ENCODE assay signal across 7 cellular contexts in the genomic region with DNA sequence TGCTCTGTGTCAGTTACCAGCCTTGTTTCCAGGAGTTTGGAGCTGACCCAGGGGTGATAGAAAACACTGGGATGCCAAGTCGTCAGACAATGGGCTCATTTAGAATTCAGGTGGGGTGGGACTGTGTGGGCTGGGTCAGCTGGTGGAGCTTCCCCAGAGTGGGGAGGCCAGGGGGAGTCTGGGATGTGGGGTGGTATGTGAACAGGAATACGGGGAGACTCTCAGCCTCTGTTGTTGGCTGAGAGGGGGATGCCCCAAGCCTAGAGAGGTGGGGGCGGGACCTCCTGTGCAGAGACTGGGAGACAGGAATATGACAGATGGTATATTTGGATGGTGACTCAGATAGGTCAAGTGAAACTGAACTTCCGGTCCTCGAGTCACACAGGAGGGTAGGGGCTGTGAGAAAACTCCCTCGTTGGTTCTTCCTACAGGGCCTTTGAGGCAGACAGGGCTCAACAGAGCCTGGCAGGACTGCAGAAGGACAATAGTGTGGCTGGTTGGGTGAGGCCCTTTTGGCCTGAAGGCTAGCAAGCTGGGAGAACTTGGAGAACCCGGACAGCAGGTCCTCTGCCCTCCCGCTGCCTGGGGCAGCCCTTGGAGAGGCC. TPM values are rescaled to one million over a fixed set of nuclear protein-coding genes. Genes with fewer than 3 reads are reported as not detected.
DNase-seq lines count a peak whose midpoint lies in the region; ATAC-seq, FAIRE-seq and TF ChIP-seq lines count a peak whose summit lies in the region.

No MANE protein-coding gene starts in this region.

- no peaks in the 10 kb centered on the region for H3K4me1 ChIP-seq in prostate gland (replicated peaks)

- TF ChIP-seq CTCF in bronchial epithelial cell (IDR thresholded peaks at IDR 0.05; ENCODE audit: insufficient read depth, low read length, severe bottlenecking) (no peak), prostate gland (IDR thresholded peaks at IDR 0.05) (no peak)

- no peak for FAIRE-seq in bronchial epithelial cell (lab: Jason Lieb, UNC)

- no peak for TF ChIP-seq POLR2A in prostate gland (IDR thresholded peaks at IDR 0.05)

- intact Hi-C loops in prostate gland (cut with DNase I): no loop called here

- WGBS in prostate gland: 50% methylated on average over 8 of the region's 8 CpGs

- DNase-seq in NCI-H69 (lab: John Stamatoyannopoulos, UW): peak; percentile 8
- DNase-seq in bronchial epithelial cell (ENCODE audit: low read depth): peak; percentile 96
- DNase-seq in prostate gland (ENCODE audit: low spot score): no peak
- no peak for DNase-seq in NCI-H1417 treated with DMSO at 0.1 percent for 48 hours (lab: John Stamatoyannopoulos, UW)
- no peak for DNase-seq in GF-D8 (lab: John Stamatoyannopoulos, UW)

- ATAC-seq in GM18861 (IDR thresholded peaks at IDR 0.05; ENCODE audit: unreplicated experiment) (peak; percentile 61), HG02571 (IDR thresholded peaks at IDR 0.05; ENCODE audit: unreplicated experiment) (peak; percentile 47)

- H3K4me3 ChIP-seq in bronchial epithelial cell (ENCODE audit: low read depth, low read length) (no peak overlapping the region), prostate gland (no peak overlapping the region)

- no peaks in the 10 kb centered on the region for H3K27me3 ChIP-seq in bronchial epithelial cell (ENCODE audit: control insufficient read depth, insufficient read depth, low read length)
- no peaks in the 10 kb centered on the region for H3K27me3 ChIP-seq in prostate gland (replicated peaks; ENCODE audit: insufficient read depth)

- H3K9me3 ChIP-seq in prostate gland: no peaks in the 10 kb centered on the region

- peak overlapping the region; percentile 45 to 47 for H3K27ac ChIP-seq in prostate gland

- H3K36me3 ChIP-seq in bronchial epithelial cell (ENCODE audit: control insufficient read depth, insufficient read depth, low read length): peaks cover 21% of the 10 kb centered on the region
- no peaks in the 10 kb centered on the region for H3K36me3 ChIP-seq in prostate gland

RNA-seq across cellular contexts. Expression of a gene that starts 23.7 kb away (rescaled TPM):
- total RNA-seq in bronchial epithelial cell: 250 and 360 TPM in 2 replicates
- total RNA-seq in prostate gland: 100 to 1,000 TPM in 1 of 2 donors, 10 to 100 TPM in 1; 75.7 to 300 TPM

Comparison
In these comparisons a context has a peak if more than half of its experiments do, and no peak if none do; other contexts are left out.
1. DNase-seq: peak in NCI-H69 (single experiment) and bronchial epithelial cell (single experiment); none in prostate gland (single experiment), NCI-H1417 treated with DMSO at 0.1 percent for 48 hours (single experiment) and GF-D8 (single experiment).